In genomic region chr9:127963359-127964064, GRCh38 we compare ENCODE assay signal across 1 cellular context.
TF ChIP-seq lines count a peak whose summit lies in the region.

No MANE protein-coding gene starts in this region.

TF ChIP-seq in SK-N-SH, 30 proteins besides CTCF, POLR2A, EP300 and RAD21 (continued from another document):
- TF ChIP-seq REST (IDR thresholded peaks at IDR 0.05; ENCODE audit: low read depth, low read length) (no peak), TAF1 (IDR thresholded peaks at IDR 0.05; ENCODE audit: borderline replicate concordance, low read depth, low read length) (no peak), IRF3 (IDR thresholded peaks at IDR 0.05; ENCODE audit: low read depth, low read length) (no peak)
